In genomic region chr1:77682442-77683141, GRCh38 we compare ENCODE assay signal across 8 cellular contexts. TPM values are rescaled to one million over a fixed set of nuclear protein-coding genes. Genes with fewer than 3 reads are reported as not detected.
DNase-seq lines count a peak whose midpoint lies in the region; ATAC-seq and TF ChIP-seq lines count a peak whose summit lies in the region.

Gene ZZZ3, minus strand, starts transcription at chr1:77682658. Its CDS starts 49,304 bp downstream, at chr1:77633354.

- TF ChIP-seq POLR2A in spleen (IDR thresholded peaks at IDR 0.05), result no peak

- peak; percentile 90 for DNase-seq in AG04450 (ENCODE audit: low read depth, low spot score)
- DNase-seq in NCI-H2227 treated with DMSO at 0.1 percent for 48 hours (lab: John Stamatoyannopoulos, UW), result peak; percentile 99
- DNase-seq in WTC11 (ENCODE audit: low spot score), result peak; percentile 92
- peak; percentile 96 to 97 for DNase-seq in cardiac fibroblast (ENCODE audit: low read depth in 2 of 2)
- peak; percentile 94 for DNase-seq in inferior parietal cortex (ENCODE audit: extremely low spot score)
- DNase-seq in spleen, result peak; percentile 97

- peak within 1 kb of the TSS; percentile 99 for H3K27ac Mint-ChIP-seq in WTC11

- H3K4me1 ChIP-seq in spleen, result peaks cover 32 to 59% (median 49%) of the 10 kb centered on the region in 6 donors

- POLR2A ChIA-PET in AG04450 (lab: Yijun Ruan, JAX) (interaction anchor here (0.6 to 1.7 kb wide), 9 partner anchors 70 to 322 kb away, joined by 3 to 23 read pairs (median 4); partner anchors contain the start of genes DNAJB4 and MIGA1), WTC11 (lab: Charles Lee) (interaction anchor here (1.1 kb wide), 1 partner anchor 97 kb away, joined by 5 read pairs; the partner anchor contains the start of gene MIGA1)

- H3K9me3 ChIP-seq in AG04450 (ENCODE audit: control insufficient read depth, insufficient read depth, low read length), result no peaks in the 10 kb centered on the region; the same call in 1 of the 2 replicates
- H3K9me3 ChIP-seq in spleen, result no peaks in the 10 kb centered on the region

- no peaks in the 10 kb centered on the region for H3K36me3 Mint-ChIP-seq in WTC11

- intact Hi-C loops in spleen (cut with DNase I; ENCODE audit: low total_unique reads), result no loop called here

- peaks cover 29% of the 10 kb centered on the region for H3K4me1 Mint-ChIP-seq in WTC11

- peak within 1 kb of the TSS; percentile 91 for H3K27ac ChIP-seq in AG04450 (ENCODE audit: low read depth, low read length)
- peak within 1 kb of the TSS; percentile 91 to 98 (median 95) for H3K27ac ChIP-seq in spleen

- no peaks in the 10 kb centered on the region for H3K36me3 ChIP-seq in spleen

- CTCF ChIA-PET in AG04450 (lab: Charles Lee) (interaction anchor here (0.5 to 2.4 kb wide), 20 partner anchors 10 to 541 kb away, joined by 3 to 8 read pairs (median 3); partner anchors contain the start of gene USP33), WTC11 (lab: Charles Lee) (interaction anchor here (0.6 to 1.2 kb wide), 4 partner anchors 9 to 1755 kb away, joined by 3 to 5 read pairs (median 3); no protein-coding TSS in a partner anchor)

- H3K27me3 ChIP-seq in AG04450 (ENCODE audit: control insufficient read depth, insufficient read depth, low read length) (no peaks in the 10 kb centered on the region), spleen (replicated peaks in 1 of 7) (no peaks in the 10 kb centered on the region)

- peak within 1 kb of the TSS; percentile 95 for H3K4me3 ChIP-seq in AG04450 (ENCODE audit: low read depth, low read length)
- H3K4me3 ChIP-seq in cardiac fibroblast (replicated peaks in 1 of 2; ENCODE audit: low read depth in 2 of 2, low read length in 2 of 2), result peak within 1 kb of the TSS; percentile 84 to 94
- H3K4me3 ChIP-seq in spleen, result peak within 1 kb of the TSS; percentile 81 to 98 (median 90)

- H3K9me3 Mint-ChIP-seq in WTC11, result no peaks in the 10 kb centered on the region

- H3K4me3 Mint-ChIP-seq in WTC11, result peak within 1 kb of the TSS; percentile 95

- WGBS in spleen, 5 donors, result 0 to 1% (median 0%) methylated on average over 32 to 57 of the region's 57 CpGs

- ATAC-seq in GM18907 (IDR thresholded peaks at IDR 0.05; ENCODE audit: unreplicated experiment) (peak; percentile 85), HG03159 (IDR thresholded peaks at IDR 0.05; ENCODE audit: unreplicated experiment) (peak; percentile 73), WTC11 (peak; percentile 63)

- TF ChIP-seq CTCF in AG04450 (IDR thresholded peaks at IDR 0.05; ENCODE audit: low read depth, low read length) (no peak), WTC11 (IDR thresholded peaks at IDR 0.05) (no peak), cardiac fibroblast (IDR thresholded peaks at IDR 0.05; ENCODE audit: low read depth, low read length) (no peak), spleen (IDR thresholded peaks at IDR 0.05 in 8 of 11, conservative IDR thresholded peaks at IDR 0.05 in 3 of 11) (peak in 4 of 11 experiments; percentile 47 to 59 (median 50))

- H3K27me3 Mint-ChIP-seq in WTC11 (ENCODE audit: low read depth), result no peaks in the 10 kb centered on the region

TF ChIP-seq in WTC11, 78 proteins besides CTCF, POLR2A, EP300 and RAD21 (continues in another document):
- TF ChIP-seq IRF1 (CRISPR knock-in tag; IDR thresholded peaks at IDR 0.05) (no peak; the same call in 1 of the 2 replicates), ZNF138 (CRISPR knock-in tag; conservative IDR thresholded peaks at IDR 0.05) (no peak), NFE2L1 (CRISPR knock-in tag; IDR thresholded peaks at IDR 0.05) (no peak), CDX4 (CRISPR knock-in tag; IDR thresholded peaks at IDR 0.05; ENCODE audit: borderline replicate concordance) (no peak), EMX1 (CRISPR knock-in tag; IDR thresholded peaks at IDR 0.05) (no peak), ARID4B (CRISPR knock-in tag; IDR thresholded peaks at IDR 0.05; ENCODE audit: borderline replicate concordance) (no peak), ZSCAN18 (CRISPR knock-in tag; IDR thresholded peaks at IDR 0.05) (no peak), CREM (CRISPR knock-in tag; IDR thresholded peaks at IDR 0.05) (peak; percentile 55; the same call in 1 of the 2 replicates), USF2 (CRISPR knock-in tag; IDR thresholded peaks at IDR 0.05) (peak; percentile 97), ZNF263 (CRISPR knock-in tag; IDR thresholded peaks at IDR 0.05; ENCODE audit: low read depth) (no peak), ZBTB43 (CRISPR knock-in tag; IDR thresholded peaks at IDR 0.05) (no peak), SMAD4 (CRISPR knock-in tag; IDR thresholded peaks at IDR 0.05) (no peak), ZNF416 (CRISPR knock-in tag; IDR thresholded peaks at IDR 0.05) (no peak), GABPB1 (CRISPR knock-in tag; IDR thresholded peaks at IDR 0.05) (no peak), FOXJ3 (CRISPR knock-in tag; IDR thresholded peaks at IDR 0.05; ENCODE audit: borderline replicate concordance) (no peak), ZNF232 (CRISPR knock-in tag; IDR thresholded peaks at IDR 0.05) (no peak)

RNA-seq across cellular contexts. Expression of gene ZZZ3, which starts in this region (rescaled TPM):
- 31.2 and 46.2 TPM in 2 replicates for polyA plus RNA-seq in AG04450 (2011; rRNA removed)
- polyA minus RNA-seq in AG04450 (2011; rRNA and poly(A)+ RNA removed), result 36.3 and 60.6 TPM in 2 replicates
- 43.3 to 47.5 TPM (median 43.5 TPM) in 3 replicates for total RNA-seq in WTC11 (2021)
- total RNA-seq in spleen, result 10 to 100 TPM; 44.3 to 85.3 (median 53.7) TPM
- polyA plus RNA-seq in spleen, result 10 to 100 TPM; 10.2 to 14.3 (median 13.7) TPM

Comparison
In these comparisons a context has a peak if more than half of its experiments do, and no peak if none do; other contexts are left out.
1. Peak in every context shown above with its lines: DNase-seq, ATAC-seq, H3K4me3 ChIP-seq and H3K27ac ChIP-seq.